Comparison of ENCODE assay signal across 1 cellular context in the genomic region with DNA sequence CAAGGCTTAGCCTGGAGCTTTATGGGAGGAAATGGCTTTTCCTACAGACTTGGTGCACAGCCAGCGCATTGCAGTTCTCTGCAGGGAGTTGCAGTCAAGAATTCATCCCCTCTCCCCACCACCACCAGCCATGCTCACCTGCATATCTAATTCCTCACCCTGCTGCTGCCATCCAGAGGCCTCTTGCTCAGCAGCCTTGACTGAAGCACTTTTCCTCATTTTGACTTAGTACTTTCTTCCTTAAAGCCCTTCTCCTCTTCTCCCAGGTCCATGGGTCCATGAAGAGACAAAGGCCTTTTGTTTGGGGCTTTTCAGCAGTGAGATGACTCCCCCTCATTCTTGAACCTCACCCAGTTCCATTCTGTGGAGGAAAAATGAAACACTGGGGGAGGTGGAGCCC.
TF ChIP-seq lines count a peak whose summit lies in the region.

No MANE protein-coding gene starts in this region.

TF ChIP-seq in GM23338, 12 proteins besides CTCF, POLR2A, EP300 and RAD21 (continued from another document):
- TF ChIP-seq, protein P1, sequence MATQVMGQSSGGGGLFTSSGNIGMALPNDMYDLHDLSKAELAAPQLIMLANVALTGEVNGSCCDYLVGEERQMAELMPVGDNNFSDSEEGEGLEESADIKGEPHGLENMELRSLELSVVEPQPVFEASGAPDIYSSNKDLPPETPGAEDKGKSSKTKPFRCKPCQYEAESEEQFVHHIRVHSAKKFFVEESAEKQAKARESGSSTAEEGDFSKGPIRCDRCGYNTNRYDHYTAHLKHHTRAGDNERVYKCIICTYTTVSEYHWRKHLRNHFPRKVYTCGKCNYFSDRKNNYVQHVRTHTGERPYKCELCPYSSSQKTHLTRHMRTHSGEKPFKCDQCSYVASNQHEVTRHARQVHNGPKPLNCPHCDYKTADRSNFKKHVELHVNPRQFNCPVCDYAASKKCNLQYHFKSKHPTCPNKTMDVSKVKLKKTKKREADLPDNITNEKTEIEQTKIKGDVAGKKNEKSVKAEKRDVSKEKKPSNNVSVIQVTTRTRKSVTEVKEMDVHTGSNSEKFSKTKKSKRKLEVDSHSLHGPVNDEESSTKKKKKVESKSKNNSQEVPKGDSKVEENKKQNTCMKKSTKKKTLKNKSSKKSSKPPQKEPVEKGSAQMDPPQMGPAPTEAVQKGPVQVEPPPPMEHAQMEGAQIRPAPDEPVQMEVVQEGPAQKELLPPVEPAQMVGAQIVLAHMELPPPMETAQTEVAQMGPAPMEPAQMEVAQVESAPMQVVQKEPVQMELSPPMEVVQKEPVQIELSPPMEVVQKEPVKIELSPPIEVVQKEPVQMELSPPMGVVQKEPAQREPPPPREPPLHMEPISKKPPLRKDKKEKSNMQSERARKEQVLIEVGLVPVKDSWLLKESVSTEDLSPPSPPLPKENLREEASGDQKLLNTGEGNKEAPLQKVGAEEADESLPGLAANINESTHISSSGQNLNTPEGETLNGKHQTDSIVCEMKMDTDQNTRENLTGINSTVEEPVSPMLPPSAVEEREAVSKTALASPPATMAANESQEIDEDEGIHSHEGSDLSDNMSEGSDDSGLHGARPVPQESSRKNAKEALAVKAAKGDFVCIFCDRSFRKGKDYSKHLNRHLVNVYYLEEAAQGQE (IDR thresholded peaks at IDR 0.05; ENCODE audit: unreplicated experiment): no peak
- no peak for TF ChIP-seq NANOG (IDR thresholded peaks at IDR 0.05; ENCODE audit: borderline replicate concordance)
- no peak for TF ChIP-seq POLR2AphosphoS5 (IDR thresholded peaks at IDR 0.05; ENCODE audit: low read depth)
- TF ChIP-seq ZNF331 (CRISPR knock-in tag; IDR thresholded peaks at IDR 0.05; ENCODE audit: low read depth): no peak
